ENCODE assay signal across 1 cellular context in the genomic region with DNA sequence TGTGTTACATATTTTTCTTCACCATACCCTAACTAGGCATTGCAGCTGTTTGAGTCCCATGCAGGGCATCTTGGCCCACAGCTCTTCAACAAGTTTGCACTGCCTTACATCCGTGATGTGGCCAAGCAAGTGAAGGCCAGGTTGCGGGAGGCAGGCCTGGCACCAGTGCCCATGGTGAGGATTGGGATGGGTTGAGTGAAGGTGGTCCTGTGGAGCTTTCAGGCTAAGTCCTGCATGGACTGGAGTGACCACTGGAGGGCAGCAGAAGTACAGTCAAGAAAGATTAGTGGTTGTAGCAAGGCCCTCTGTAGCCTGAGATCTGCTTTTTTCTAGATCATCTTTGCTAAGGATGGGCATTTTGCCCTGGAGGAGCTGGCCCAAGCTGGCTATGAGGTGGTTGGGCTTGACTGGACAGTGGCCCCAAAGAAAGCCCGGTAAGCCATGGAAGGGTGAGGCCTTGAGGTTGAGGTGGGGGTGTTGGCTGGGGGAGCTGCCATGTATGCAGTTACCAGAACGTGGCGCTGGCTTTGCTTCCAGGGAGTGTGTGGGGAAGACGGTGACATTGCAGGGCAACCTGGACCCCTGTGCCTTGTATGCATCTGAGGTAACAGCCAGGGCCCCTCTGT.
TF ChIP-seq lines count a peak whose summit lies in the region.

No MANE protein-coding gene starts in this region.

TF ChIP-seq in K562, 482 proteins besides CTCF, POLR2A, EP300 and RAD21 (continued from another document and continues in another):
- TF ChIP-seq ZMIZ1 (IDR thresholded peaks at IDR 0.05; ENCODE audit: low read depth in 2 of 2, low read length in 2 of 2) = no peak
- TF ChIP-seq CCNT2 (IDR thresholded peaks at IDR 0.05; ENCODE audit: borderline replicate concordance, extremely low read depth, insufficient read length, low read depth, low read length) = no peak
- no peak for TF ChIP-seq TFAM (CRISPR knock-in tag; conservative IDR thresholded peaks at IDR 0.05)
- no peak for TF ChIP-seq BRF2 (IDR thresholded peaks at IDR 0.05; ENCODE audit: borderline replicate concordance, insufficient read depth, insufficient read length)
- no peak for TF ChIP-seq ZNF146 (CRISPR knock-in tag; IDR thresholded peaks at IDR 0.05; ENCODE audit: unreplicated experiment)
- no peak for TF ChIP-seq HNRNPUL1 (IDR thresholded peaks at IDR 0.05; ENCODE audit: low read length)
- no peak for TF ChIP-seq TCF7L2 (IDR thresholded peaks at IDR 0.05; ENCODE audit: low read depth, low read length)
- no peak for TF ChIP-seq ZNF212 (CRISPR knock-in tag; IDR thresholded peaks at IDR 0.05)
- no peak for TF ChIP-seq ZSCAN29 (IDR thresholded peaks at IDR 0.05)
- TF ChIP-seq PHB (CRISPR knock-in tag; IDR thresholded peaks at IDR 0.05) = no peak
- no peak for TF ChIP-seq STAT5B (CRISPR knock-in tag; IDR thresholded peaks at IDR 0.05)
- no peak for TF ChIP-seq CCAR2 (IDR thresholded peaks at IDR 0.05; ENCODE audit: low read depth, low read length)
- no peak for TF ChIP-seq GABPA (tag; conservative IDR thresholded peaks at IDR 0.05; ENCODE audit: low read depth)
- TF ChIP-seq MTA2 (IDR thresholded peaks at IDR 0.05; ENCODE audit: low read depth) = no peak
- no peak for TF ChIP-seq KLF1 (tag; IDR thresholded peaks at IDR 0.05)
- no peak for TF ChIP-seq HOXB6 (CRISPR knock-in tag; IDR thresholded peaks at IDR 0.05; ENCODE audit: borderline replicate concordance)
- TF ChIP-seq ZNF609 (CRISPR knock-in tag; IDR thresholded peaks at IDR 0.05; ENCODE audit: borderline replicate concordance) = no peak
- TF ChIP-seq POLR2AphosphoS2 (IDR thresholded peaks at IDR 0.05; ENCODE audit: low read length) = peak; percentile 63; the same call in 1 of the 2 replicates
- 0 out of 2 replicates have a peak, but pooled peaks have one; percentile 57 for TF ChIP-seq CBFB (CRISPR knock-in tag; IDR thresholded peaks at IDR 0.05)
- no peak for TF ChIP-seq TEAD2 (tag; IDR thresholded peaks at IDR 0.05)
- TF ChIP-seq OTX1 (CRISPR knock-in tag; IDR thresholded peaks at IDR 0.05) = no peak
- no peak for TF ChIP-seq ZNF134 (CRISPR knock-in tag; conservative IDR thresholded peaks at IDR 0.05)
- TF ChIP-seq HCFC1 (IDR thresholded peaks at IDR 0.05; ENCODE audit: low read depth, low read length) = no peak
- no peak for TF ChIP-seq ZNF592 (IDR thresholded peaks at IDR 0.05)
- TF ChIP-seq PHF8 (IDR thresholded peaks at IDR 0.05; ENCODE audit: borderline replicate concordance, low read length) = no peak
- no peak for TF ChIP-seq ZNF133 (CRISPR knock-in tag; IDR thresholded peaks at IDR 0.05)
- TF ChIP-seq SP2 (IDR thresholded peaks at IDR 0.05; ENCODE audit: extremely low read depth, low read depth, low read length, poor library complexity, severe bottlenecking) = no peak
- no peak for TF ChIP-seq ZNF551 (CRISPR knock-in tag; IDR thresholded peaks at IDR 0.05)
- no peak for TF ChIP-seq SMARCA4 (IDR thresholded peaks at IDR 0.05)
- no peak for TF ChIP-seq RERE (CRISPR knock-in tag; IDR thresholded peaks at IDR 0.05; ENCODE audit: borderline replicate concordance)
- no peak for TF ChIP-seq NRF1 (conservative IDR thresholded peaks at IDR 0.05 in 1 of 2, IDR thresholded peaks at IDR 0.05 in 1 of 2)
- no peak; the same call in 1 of the 2 replicates for TF ChIP-seq VEZF1 (CRISPR knock-in tag; IDR thresholded peaks at IDR 0.05)
- TF ChIP-seq, protein P1, sequence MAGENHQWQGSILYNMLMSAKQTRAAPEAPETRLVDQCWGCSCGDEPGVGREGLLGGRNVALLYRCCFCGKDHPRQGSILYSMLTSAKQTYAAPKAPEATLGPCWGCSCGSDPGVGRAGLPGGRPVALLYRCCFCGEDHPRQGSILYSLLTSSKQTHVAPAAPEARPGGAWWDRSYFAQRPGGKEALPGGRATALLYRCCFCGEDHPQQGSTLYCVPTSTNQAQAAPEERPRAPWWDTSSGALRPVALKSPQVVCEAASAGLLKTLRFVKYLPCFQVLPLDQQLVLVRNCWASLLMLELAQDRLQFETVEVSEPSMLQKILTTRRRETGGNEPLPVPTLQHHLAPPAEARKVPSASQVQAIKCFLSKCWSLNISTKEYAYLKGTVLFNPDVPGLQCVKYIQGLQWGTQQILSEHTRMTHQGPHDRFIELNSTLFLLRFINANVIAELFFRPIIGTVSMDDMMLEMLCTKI (IDR thresholded peaks at IDR 0.05; ENCODE audit: partially characterized antibody) = no peak
